ENCODE assay signal across 14 cellular contexts in the genomic region with DNA sequence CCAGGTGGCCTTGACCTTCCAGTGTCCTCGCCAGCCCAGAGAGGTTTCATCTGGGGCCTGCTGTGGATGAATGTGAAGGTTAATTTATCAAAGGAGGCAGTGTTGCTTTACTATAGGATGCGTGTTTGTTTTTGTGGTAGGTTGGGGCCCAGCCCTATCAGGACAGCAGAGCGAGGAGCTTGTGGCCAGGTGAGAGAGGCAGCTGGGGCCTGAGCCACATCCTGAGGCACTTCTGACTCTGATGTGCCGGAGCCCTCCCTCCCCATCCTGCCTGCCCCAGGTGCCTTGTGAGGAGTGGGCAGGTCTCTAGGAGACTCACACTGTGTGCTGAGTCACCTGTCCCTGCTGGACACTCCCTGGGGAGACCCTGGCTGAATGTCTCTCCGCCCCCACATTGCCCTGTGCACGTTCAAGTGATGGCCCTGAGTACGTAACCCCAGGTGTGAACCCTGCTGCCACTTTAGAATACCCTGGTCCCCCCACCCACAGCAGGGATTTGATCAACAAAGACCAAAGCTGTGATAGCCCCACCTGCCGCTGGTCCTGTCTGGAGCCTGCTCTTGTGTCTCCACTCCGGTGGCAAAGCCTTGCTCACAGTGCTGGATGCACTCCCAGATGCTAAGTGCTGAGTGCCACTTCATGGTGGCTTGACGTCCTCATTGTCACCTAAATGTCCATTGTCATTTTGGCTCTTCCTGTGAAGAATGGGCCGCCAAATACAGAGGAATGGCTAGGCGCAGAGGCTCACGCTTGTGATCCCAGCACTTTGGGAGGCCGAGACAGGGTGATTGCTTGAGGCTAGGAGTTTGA. TPM values are rescaled to one million over a fixed set of nuclear protein-coding genes. Genes with fewer than 3 reads are reported as not detected.
DNase-seq lines count a peak whose midpoint lies in the region; ATAC-seq and TF ChIP-seq lines count a peak whose summit lies in the region.
"Had no signal": no experiment of that assay in that cellular context is flagged by ENCODE, and none has a peak within 500 bp of the region (broad histone marks: within the 10 kb centered on the region; RNA-seq: fewer than 3 reads in every experiment).

No MANE protein-coding gene starts in this region.

- no peak for DNase-seq in Right ventricle myocardium inferior (ENCODE audit: missing footprints)
- no peak for DNase-seq in cardiac septum (ENCODE audit: low spot score)
- no peak for DNase-seq in WTC11 (ENCODE audit: low spot score)
- DNase-seq in heart right ventricle = peak in 1 of 2 donors; percentile 68
- no peak for DNase-seq in stimulated activated CD4-positive, alpha-beta T cell treated with anti-CD3 and anti-CD28 coated beads, Interleukin-15, amount 100 ng/mL, for 24 hours
- DNase-seq in anterior cingulate cortex (lab: John Stamatoyannopoulos, UW) = no peak
- no peak for DNase-seq in brain microvascular endothelial cell
- no peak for DNase-seq in effector memory CD4-positive, alpha-beta T cell
- DNase-seq: activated CD4-positive, alpha-beta memory T cell treated with anti-CD3 and anti-CD28 coated beads for 36 hours; nucleus accumbens had no signal

- ATAC-seq in Right ventricle myocardium inferior (peak; percentile 73), WTC11 (peak; percentile 49), heart right ventricle (peak; percentile 58 to 90 (median 71))
- ATAC-seq: right lobe of liver had no signal

- H3K27me3 ChIP-seq in heart right ventricle (no peaks in the 10 kb centered on the region), brain microvascular endothelial cell (replicated peaks) (no peaks in the 10 kb centered on the region)
- H3K27me3 ChIP-seq in effector memory CD4-positive, alpha-beta T cell (replicated peaks; ENCODE audit: control insufficient read depth, insufficient read depth, low read length, poor library complexity, severe bottlenecking) = no peaks in the 10 kb centered on the region
- H3K27me3 ChIP-seq: dorsolateral prefrontal cortex, right lobe of liver, suprapubic skin had no signal

- no peaks in the 10 kb centered on the region for H3K36me3 Mint-ChIP-seq in WTC11
- H3K36me3 Mint-ChIP-seq: activated CD4-positive, alpha-beta memory T cell treated with anti-CD3 and anti-CD28 coated beads for 36 hours had no signal

- POLR2A ChIA-PET in WTC11 (lab: Charles Lee) = no interaction called here

- peaks cover 13% of the 10 kb centered on the region for H3K4me1 Mint-ChIP-seq in WTC11

- in situ Hi-C loops in brain microvascular endothelial cell (cut with HindIII; ENCODE audit: low pct_ligation_motif_present, low sequenced_read_pairs) = no loop called here

- H3K4me3 Mint-ChIP-seq in WTC11 = no peak overlapping the region
- H3K4me3 Mint-ChIP-seq: activated CD4-positive, alpha-beta memory T cell treated with anti-CD3 and anti-CD28 coated beads for 36 hours had no signal

- H3K36me3 ChIP-seq in heart right ventricle = no peaks in the 10 kb centered on the region
- H3K36me3 ChIP-seq in brain microvascular endothelial cell (replicated peaks) = no peaks in the 10 kb centered on the region
- no peaks in the 10 kb centered on the region for H3K36me3 ChIP-seq in effector memory CD4-positive, alpha-beta T cell (ENCODE audit: control insufficient read depth, insufficient read depth, low read length)
- H3K36me3 ChIP-seq: esophagus muscularis mucosa, right lobe of liver, suprapubic skin had no signal

- CTCF ChIA-PET in WTC11 (lab: Charles Lee) = interaction anchor here (1.0 kb wide), 2 partner anchors 9 to 83 kb away, joined by 3 to 5 read pairs; no protein-coding TSS in a partner anchor

- H3K27ac ChIP-seq in heart right ventricle = no peak overlapping the region
- no peak overlapping the region for H3K27ac ChIP-seq in brain microvascular endothelial cell
- no peak overlapping the region for H3K27ac ChIP-seq in effector memory CD4-positive, alpha-beta T cell (ENCODE audit: insufficient read depth, low read length, poor library complexity, severe bottlenecking)
- H3K27ac ChIP-seq: dorsolateral prefrontal cortex, esophagus muscularis mucosa, right lobe of liver, suprapubic skin had no signal

- WGBS in heart right ventricle, 2 donors = 66 to 75% methylated on average over 14 of the region's 14 CpGs

- no peak for TF ChIP-seq CTCF in WTC11 (IDR thresholded peaks at IDR 0.05)
- TF ChIP-seq CTCF in heart right ventricle (IDR thresholded peaks at IDR 0.05) = peak in 2 of 9 donors; percentile 21 to 28
- TF ChIP-seq CTCF in brain microvascular endothelial cell (IDR thresholded peaks at IDR 0.05; ENCODE audit: low read depth, low read length, missing control alignments) = no peak

- H3K27ac Mint-ChIP-seq in WTC11 = no peak overlapping the region
- H3K27ac Mint-ChIP-seq: activated CD4-positive, alpha-beta memory T cell treated with anti-CD3 and anti-CD28 coated beads for 36 hours had no signal

- H3K4me1 ChIP-seq in heart right ventricle = peaks cover 15 to 79% (median 32%) of the 10 kb centered on the region in 9 donors
- H3K4me1 ChIP-seq in effector memory CD4-positive, alpha-beta T cell (ENCODE audit: control insufficient read depth, insufficient read depth, low read length, poor library complexity, severe bottlenecking) = no peaks in the 10 kb centered on the region
- H3K4me1 ChIP-seq: right lobe of liver had no signal

- no peaks in the 10 kb centered on the region for H3K9me3 Mint-ChIP-seq in WTC11
- H3K9me3 Mint-ChIP-seq: activated CD4-positive, alpha-beta memory T cell treated with anti-CD3 and anti-CD28 coated beads for 36 hours had no signal

- intact Hi-C loops in Right ventricle myocardium inferior (cut with DNase I) = loop anchor here (5.0 kb wide), 2 partner anchors 48 to 82 kb away; no protein-coding TSS in a partner anchor
- intact Hi-C loops in cardiac septum (cut with DNase I) = no loop called here
- intact Hi-C loops in heart right ventricle (cut with DNase I) = loop anchor here in 1 of 10 donors (5.0 to 10.0 kb wide), 2 partner anchors 32 to 80 kb away; no protein-coding TSS in a partner anchor

- no peaks in the 10 kb centered on the region for H3K27me3 Mint-ChIP-seq in WTC11 (ENCODE audit: low read depth)

- H3K4me3 ChIP-seq in heart right ventricle (no peak overlapping the region), brain microvascular endothelial cell (ENCODE audit: low read depth, low read length) (no peak overlapping the region)
- H3K4me3 ChIP-seq in effector memory CD4-positive, alpha-beta T cell (ENCODE audit: insufficient read depth, low read depth, low read length, poor library complexity, severe bottlenecking) = no peak overlapping the region
- H3K4me3 ChIP-seq: dorsolateral prefrontal cortex, esophagus muscularis mucosa, right lobe of liver, suprapubic skin had no signal

- H3K9me3 ChIP-seq in heart right ventricle = no peaks in the 10 kb centered on the region
- H3K9me3 ChIP-seq in effector memory CD4-positive, alpha-beta T cell (ENCODE audit: control insufficient read depth, low read length) = no peaks in the 10 kb centered on the region
- H3K9me3 ChIP-seq: esophagus muscularis mucosa, right lobe of liver, suprapubic skin had no signal

TF ChIP-seq in WTC11, 78 proteins besides CTCF, POLR2A, EP300 and RAD21 (continues in another document):
- TF ChIP-seq NFYB (CRISPR knock-in tag; conservative IDR thresholded peaks at IDR 0.05; ENCODE audit: low read depth) (no peak), GABPB1 (CRISPR knock-in tag; IDR thresholded peaks at IDR 0.05) (no peak)
- TF ChIP-seq, protein P1, sequence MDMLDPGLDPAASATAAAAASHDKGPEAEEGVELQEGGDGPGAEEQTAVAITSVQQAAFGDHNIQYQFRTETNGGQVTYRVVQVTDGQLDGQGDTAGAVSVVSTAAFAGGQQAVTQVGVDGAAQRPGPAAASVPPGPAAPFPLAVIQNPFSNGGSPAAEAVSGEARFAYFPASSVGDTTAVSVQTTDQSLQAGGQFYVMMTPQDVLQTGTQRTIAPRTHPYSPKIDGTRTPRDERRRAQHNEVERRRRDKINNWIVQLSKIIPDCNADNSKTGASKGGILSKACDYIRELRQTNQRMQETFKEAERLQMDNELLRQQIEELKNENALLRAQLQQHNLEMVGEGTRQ (CRISPR knock-in tag; IDR thresholded peaks at IDR 0.05) = no peak
- TF ChIP-seq, protein P2, sequence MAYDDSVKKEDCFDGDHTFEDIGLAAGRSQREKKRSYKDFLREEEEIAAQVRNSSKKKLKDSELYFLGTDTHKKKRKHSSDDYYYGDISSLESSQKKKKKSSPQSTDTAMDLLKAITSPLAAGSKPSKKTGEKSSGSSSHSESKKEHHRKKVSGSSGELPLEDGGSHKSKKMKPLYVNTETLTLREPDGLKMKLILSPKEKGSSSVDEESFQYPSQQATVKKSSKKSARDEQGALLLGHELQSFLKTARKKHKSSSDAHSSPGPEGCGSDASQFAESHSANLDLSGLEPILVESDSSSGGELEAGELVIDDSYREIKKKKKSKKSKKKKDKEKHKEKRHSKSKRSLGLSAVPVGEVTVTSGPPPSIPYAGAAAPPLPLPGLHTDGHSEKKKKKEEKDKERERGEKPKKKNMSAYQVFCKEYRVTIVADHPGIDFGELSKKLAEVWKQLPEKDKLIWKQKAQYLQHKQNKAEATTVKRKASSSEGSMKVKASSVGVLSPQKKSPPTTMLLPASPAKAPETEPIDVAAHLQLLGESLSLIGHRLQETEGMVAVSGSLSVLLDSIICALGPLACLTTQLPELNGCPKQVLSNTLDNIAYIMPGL (CRISPR knock-in tag; IDR thresholded peaks at IDR 0.05) = no peak
- TF ChIP-seq, protein P3, sequence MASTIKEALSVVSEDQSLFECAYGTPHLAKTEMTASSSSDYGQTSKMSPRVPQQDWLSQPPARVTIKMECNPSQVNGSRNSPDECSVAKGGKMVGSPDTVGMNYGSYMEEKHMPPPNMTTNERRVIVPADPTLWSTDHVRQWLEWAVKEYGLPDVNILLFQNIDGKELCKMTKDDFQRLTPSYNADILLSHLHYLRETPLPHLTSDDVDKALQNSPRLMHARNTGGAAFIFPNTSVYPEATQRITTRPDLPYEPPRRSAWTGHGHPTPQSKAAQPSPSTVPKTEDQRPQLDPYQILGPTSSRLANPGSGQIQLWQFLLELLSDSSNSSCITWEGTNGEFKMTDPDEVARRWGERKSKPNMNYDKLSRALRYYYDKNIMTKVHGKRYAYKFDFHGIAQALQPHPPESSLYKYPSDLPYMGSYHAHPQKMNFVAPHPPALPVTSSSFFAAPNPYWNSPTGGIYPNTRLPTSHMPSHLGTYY (CRISPR knock-in tag; IDR thresholded peaks at IDR 0.05) = no peak
- TF ChIP-seq, protein P4, sequence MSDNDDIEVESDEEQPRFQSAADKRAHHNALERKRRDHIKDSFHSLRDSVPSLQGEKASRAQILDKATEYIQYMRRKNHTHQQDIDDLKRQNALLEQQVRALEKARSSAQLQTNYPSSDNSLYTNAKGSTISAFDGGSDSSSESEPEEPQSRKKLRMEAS (CRISPR knock-in tag; IDR thresholded peaks at IDR 0.05) = no peak

RNA-seq across cellular contexts. Expression of a gene that starts 16.0 kb away (rescaled TPM):
- total RNA-seq in Right ventricle myocardium inferior = 81.1 TPM
- total RNA-seq in cardiac septum = 64.6 TPM
- total RNA-seq in WTC11 (2021) = 20.7 to 35.2 TPM (median 31.3 TPM) in 3 replicates
- 10 to 100 TPM; 35.4 to 78.9 (median 47.0) TPM for total RNA-seq in heart right ventricle
- polyA plus RNA-seq in heart right ventricle = 10 to 100 TPM; 20.7 to 55.9 TPM
- total RNA-seq: activated CD4-positive, alpha-beta memory T cell treated with anti-CD3 and anti-CD28 coated beads for 36 hours had no signal
